10 cellular contexts compared by ENCODE assay signal in the genomic region with DNA sequence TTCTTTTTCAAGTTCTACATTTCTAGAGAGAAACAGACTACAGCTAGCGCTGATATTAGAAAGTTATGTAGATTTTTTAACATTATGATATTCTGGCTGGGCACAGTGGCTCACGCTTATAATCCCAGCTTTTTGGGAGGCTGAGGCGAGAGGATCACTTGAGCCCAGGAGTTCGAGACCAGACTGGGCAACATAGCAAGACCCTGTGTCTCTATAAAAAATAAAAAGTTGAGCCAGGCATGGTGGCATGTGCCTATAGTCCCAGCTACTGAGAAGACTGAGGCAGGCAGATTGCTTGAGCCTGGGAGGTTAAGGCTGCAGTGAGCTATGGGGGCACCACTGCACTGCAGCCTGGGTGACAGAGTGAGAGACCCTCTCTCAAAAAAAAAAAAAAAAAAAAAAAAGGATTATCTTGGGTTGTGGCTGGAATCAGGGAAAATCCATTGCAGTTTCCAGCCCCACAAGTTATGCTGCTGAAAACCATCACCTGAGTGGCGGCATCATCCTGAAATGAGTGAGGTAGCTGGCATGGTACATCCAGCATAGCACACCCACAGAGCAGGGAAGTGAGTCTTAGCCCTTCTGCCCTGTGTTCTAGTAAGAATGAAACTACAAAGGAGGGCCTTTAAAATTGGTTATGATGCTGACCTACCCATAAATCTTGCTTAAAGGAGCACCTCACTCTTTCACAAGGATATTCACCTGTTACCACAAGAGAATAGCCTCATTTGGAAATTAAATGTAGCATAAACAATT.
DNase-seq lines count a peak whose midpoint lies in the region; ATAC-seq lines count a peak whose summit lies in the region.
"Had no signal": no experiment of that assay in that cellular context is flagged by ENCODE, and none has a peak within 500 bp of the region (broad histone marks: within the 10 kb centered on the region; RNA-seq: fewer than 3 reads in every experiment).

No MANE protein-coding gene starts in this region.

- H3K27me3 ChIP-seq in neuronal stem cell (ENCODE audit: control insufficient read depth in 3 of 3, insufficient read depth in 3 of 3, low read depth in 1 of 3, low read length in 3 of 3) (no peaks in the 10 kb centered on the region), right cardiac atrium (ENCODE audit: control insufficient read depth, insufficient read depth) (no peaks in the 10 kb centered on the region)

- H3K27ac ChIP-seq in neuronal stem cell (replicated peaks; ENCODE audit: low read length) (no peak overlapping the region), right cardiac atrium (ENCODE audit: low read length) (no peak overlapping the region)
- H3K27ac ChIP-seq: 22Rv1 had no signal

- H2AK5ac ChIP-seq in neuronal stem cell (ENCODE audit: low read depth, low read length) = no peak overlapping the region

- no peak overlapping the region for H3K23ac ChIP-seq in neuronal stem cell (ENCODE audit: low read depth, low read length, poor library complexity)

- ATAC-seq in GM21723 (IDR thresholded peaks at IDR 0.05; ENCODE audit: unreplicated experiment) (peak; percentile 52), right cardiac atrium (no peak)
- no peak for ATAC-seq in naive thymus-derived CD8-positive, alpha-beta T cell

- DNase-seq in NCI-H187 treated with DMSO at 0.1 percent for 48 hours (lab: John Stamatoyannopoulos, UW) (peak; percentile 4), NCI-H187 (lab: John Stamatoyannopoulos, UW) (no peak), neuronal stem cell (ENCODE audit: low spot score) (no peak), dedifferentiated amniotic fluid mesenchymal stem cell (ENCODE audit: extremely low spot score) (no peak), right cardiac atrium (no peak)
- no peak for DNase-seq in naive thymus-derived CD8-positive, alpha-beta T cell
- DNase-seq: NCI-H1092 treated with DMSO at 0.1 percent for 48 hours had no signal

- H3K4me3 ChIP-seq in neuronal stem cell (ENCODE audit: low read length in 2 of 2) = no peak overlapping the region
- H3K4me3 ChIP-seq in right cardiac atrium (ENCODE audit: low read length) = no peak overlapping the region

- no peaks in the 10 kb centered on the region for H3K27me3 Mint-ChIP-seq in IgD-negative memory B cell
- H3K27me3 Mint-ChIP-seq in naive thymus-derived CD8-positive, alpha-beta T cell = no peaks in the 10 kb centered on the region

- H3K9me3 Mint-ChIP-seq in IgD-negative memory B cell = no peaks in the 10 kb centered on the region
- no peaks in the 10 kb centered on the region for H3K9me3 Mint-ChIP-seq in naive thymus-derived CD8-positive, alpha-beta T cell

- no peak overlapping the region for H3K18ac ChIP-seq in neuronal stem cell (ENCODE audit: low read length)

- H3K4me2 ChIP-seq in neuronal stem cell (ENCODE audit: insufficient read depth, low read length, poor library complexity, severe bottlenecking) = no peak overlapping the region

- no peak overlapping the region for H3K14ac ChIP-seq in neuronal stem cell (ENCODE audit: low read length)

- no peak overlapping the region for H2BK15ac ChIP-seq in neuronal stem cell (ENCODE audit: low read length)

- H3K27ac Mint-ChIP-seq in IgD-negative memory B cell = peak overlapping the region; percentile 88 to 97 (median 93)
- H3K27ac Mint-ChIP-seq in naive thymus-derived CD8-positive, alpha-beta T cell = peak overlapping the region in 4 of 10 donors; percentile 34 to 83 (median 76)

- peak overlapping the region in 2 of 4 donors; percentile 19 to 22 for H3K4me3 Mint-ChIP-seq in IgD-negative memory B cell
- peak overlapping the region in 1 of 10 donors; percentile 12 for H3K4me3 Mint-ChIP-seq in naive thymus-derived CD8-positive, alpha-beta T cell

- peaks cover 43 to 49% (median 49%) of the 10 kb centered on the region in 3 donors for H3K4me1 Mint-ChIP-seq in IgD-negative memory B cell
- peaks cover 9 to 63% (median 18%) of the 10 kb centered on the region in 4 donors for H3K4me1 Mint-ChIP-seq in naive thymus-derived CD8-positive, alpha-beta T cell

- no peaks in the 10 kb centered on the region for H3K79me1 ChIP-seq in neuronal stem cell (ENCODE audit: low read depth, low read length)

- no peak overlapping the region for H2BK5ac ChIP-seq in neuronal stem cell (ENCODE audit: low read length)

- H3K9me3 ChIP-seq in neuronal stem cell (replicated peaks in 1 of 2; ENCODE audit: control insufficient read depth in 2 of 2, insufficient read depth in 1 of 2, low read depth in 1 of 2, low read length in 2 of 2) = no peaks in the 10 kb centered on the region
- no peaks in the 10 kb centered on the region for H3K9me3 ChIP-seq in right cardiac atrium (ENCODE audit: control insufficient read depth, low read length)

- no peak overlapping the region for H3K4ac ChIP-seq in neuronal stem cell (ENCODE audit: low read length)

- H3K4me1 ChIP-seq in neuronal stem cell (ENCODE audit: control insufficient read depth in 2 of 2, insufficient read depth in 1 of 2, low read depth in 1 of 2, low read length in 2 of 2) (peaks cover 4 to 30% of the 10 kb centered on the region in 2 donors), right cardiac atrium (ENCODE audit: control insufficient read depth, insufficient read depth, low read length) (no peaks in the 10 kb centered on the region)

- intact Hi-C loops in right cardiac atrium (cut with DNase I) = no loop called here

- H4K8ac ChIP-seq in neuronal stem cell (ENCODE audit: low read depth, low read length) = no peak overlapping the region

- no peaks in the 10 kb centered on the region for H3K36me3 ChIP-seq in neuronal stem cell (replicated peaks in 1 of 2; ENCODE audit: control insufficient read depth in 2 of 2, insufficient read depth in 2 of 2, low read length in 2 of 2)

- H2AFZ ChIP-seq in neuronal stem cell (ENCODE audit: low read length) = peak overlapping the region; percentile 23

- POLR2A ChIA-PET in naive thymus-derived CD8-positive, alpha-beta T cell (lab: Charles Lee) = interaction anchor here (1.2 kb wide), 1 partner anchor 7 kb away, joined by 3 read pairs; no protein-coding TSS in a partner anchor

- H3K36me3 Mint-ChIP-seq in IgD-negative memory B cell = peaks cover 3% of the 10 kb centered on the region
- peaks cover 0 to 83% (median 0%) of the 10 kb centered on the region in 3 donors for H3K36me3 Mint-ChIP-seq in naive thymus-derived CD8-positive, alpha-beta T cell

- H4K91ac ChIP-seq in neuronal stem cell (ENCODE audit: low read depth, low read length, poor library complexity) = no peak overlapping the region

- no peak overlapping the region for H3K9ac ChIP-seq in neuronal stem cell (ENCODE audit: low read depth, low read length, poor library complexity)

- no CpG with 5 or more reads among the region's 5 CpGs for WGBS in neuronal stem cell (ENCODE audit: extremely low coverage in 2 of 2, insufficient read length in 2 of 2, insufficient replicate concordance in 1 of 2), 2 donors
- WGBS in right cardiac atrium = 98% methylated on average over 5 of the region's 5 CpGs

- no peak overlapping the region for H2BK12ac ChIP-seq in neuronal stem cell (ENCODE audit: low read length)

- H2BK120ac ChIP-seq in neuronal stem cell (ENCODE audit: low read depth, low read length) = no peak overlapping the region
